In the genomic region with DNA sequence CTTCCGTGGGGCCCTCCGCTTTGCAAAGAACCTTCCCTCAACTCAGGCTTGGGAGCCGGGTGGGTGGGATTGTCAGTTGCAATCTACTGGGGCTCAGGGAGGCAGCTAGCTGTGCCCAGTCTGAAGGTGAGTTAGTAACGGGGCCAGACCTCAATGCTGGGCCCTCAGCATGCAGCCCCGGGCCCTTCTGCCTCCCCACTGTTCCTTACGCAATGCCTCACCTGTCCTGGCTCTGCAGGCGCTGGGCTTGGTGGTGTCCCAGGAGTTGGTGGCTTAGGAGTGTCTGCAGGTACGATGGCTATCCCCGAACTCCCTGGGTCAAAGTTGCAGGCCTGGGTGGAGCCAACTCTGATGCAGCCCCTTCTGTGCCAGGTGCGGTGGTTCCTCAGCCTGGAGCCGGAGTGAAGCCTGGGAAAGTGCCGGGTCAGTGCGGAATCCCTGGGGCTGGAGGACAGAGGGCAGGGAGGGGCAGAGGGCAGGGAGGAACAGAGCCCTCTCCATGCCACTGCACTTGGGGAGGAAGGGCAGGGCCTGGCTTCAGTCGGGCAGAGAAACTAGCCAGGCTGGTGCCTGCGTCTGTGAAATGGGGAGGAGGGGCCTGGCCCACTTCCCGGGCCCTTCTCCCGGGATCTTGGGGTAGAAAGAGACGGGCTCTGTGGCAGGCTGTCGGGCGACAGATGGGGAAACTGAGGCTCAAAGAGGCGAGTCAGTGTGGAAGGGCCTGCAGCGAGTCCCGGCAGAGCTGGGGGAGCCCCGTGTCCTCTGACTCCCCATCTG, we compare ENCODE assay signal across 1 cellular context.
TF ChIP-seq lines count a peak whose summit lies in the region.

No MANE protein-coding gene starts in this region.

TF ChIP-seq in Ishikawa, 13 proteins besides CTCF, POLR2A, EP300 and RAD21 (continued from another document):
- TF ChIP-seq REST (IDR thresholded peaks at IDR 0.05; ENCODE audit: low read depth), result no peak
- no peak for TF ChIP-seq EGR1 (IDR thresholded peaks at IDR 0.05)
